In genomic region chr14:102033241-102033640, GRCh38 we compare ENCODE assay signal across 32 cellular contexts.
"Had no signal": no experiment of that assay in that cellular context is flagged by ENCODE, and none has a peak within 500 bp of the region (broad histone marks: within the 10 kb centered on the region; RNA-seq: fewer than 3 reads in every experiment).

No MANE protein-coding gene starts in this region.

- H3K4me1 Mint-ChIP-seq: activated naive CD8-positive, alpha-beta T cell treated with anti-CD3 and anti-CD28 coated beads, Interleukin-2, amount 50 U/mL, for 24 hours; immature natural killer cell; memory B cell; naive thymus-derived CD4-positive, alpha-beta T cell; WTC11 had no signal

- H3K4me3 Mint-ChIP-seq: activated CD4-positive, alpha-beta memory T cell treated with anti-CD3 and anti-CD28 coated beads, Interleukin-2, amount 10 ng/mL, durations not matched to agents 7 days and 5 days; activated CD4-positive, alpha-beta T cell treated with anti-CD3 and anti-CD28 coated beads, Interleukin-2, amount 10 ng/mL, durations not matched to agents 7 days and 5 days; activated naive CD8-positive, alpha-beta T cell treated with anti-CD3 and anti-CD28 coated beads, Interleukin-2, amount 50 U/mL, for 24 hours; activated T-helper 1 cell treated with anti-CD3 and anti-CD28 coated beads, Interleukin-12 subunit alpha, Interleukin-12 subunit beta, Interleukin-2, Interleukin-4 antibody, amounts not matched to agents 30 ng/mL and 10 ng/mL and 1 ng/mL, durations not matched to agents 14 hours and 24 hours and 36 hours; immature natural killer cell; memory B cell; naive thymus-derived CD4-positive, alpha-beta T cell; WTC11 had no signal

- H3K4me1 ChIP-seq: heart left ventricle, prostate gland, stomach, tibial artery, upper lobe of right lung had no signal

- H3K9me3 ChIP-seq: heart left ventricle, ovary, prostate gland, stomach, suprapubic skin, tibial artery, upper lobe of right lung had no signal

- H3K36me3 ChIP-seq: ovary had no signal

- H3K9me3 Mint-ChIP-seq: activated CD4-positive, alpha-beta memory T cell treated with anti-CD3 and anti-CD28 coated beads, Interleukin-2, amount 10 ng/mL, durations not matched to agents 7 days and 5 days; activated CD4-positive, alpha-beta T cell treated with anti-CD3 and anti-CD28 coated beads, Interleukin-2, amount 10 ng/mL, durations not matched to agents 7 days and 5 days; activated naive CD8-positive, alpha-beta T cell treated with anti-CD3 and anti-CD28 coated beads, Interleukin-2, amount 50 U/mL, for 24 hours; activated T-helper 1 cell treated with anti-CD3 and anti-CD28 coated beads, Interleukin-12 subunit alpha, Interleukin-12 subunit beta, Interleukin-2, Interleukin-4 antibody, amounts not matched to agents 30 ng/mL and 10 ng/mL and 1 ng/mL, durations not matched to agents 14 hours and 24 hours and 36 hours; immature natural killer cell; memory B cell; naive thymus-derived CD4-positive, alpha-beta T cell; WTC11 had no signal

- ATAC-seq: activated naive CD8-positive, alpha-beta T cell treated with anti-CD3 and anti-CD28 coated beads, Interleukin-2, amount 50 U/mL, for 24 hours; esophagus mucosa; heart left ventricle; left colon; naive thymus-derived CD4-positive, alpha-beta T cell; sciatic nerve; WTC11 had no signal

- DNase-seq: activated CD4-positive, alpha-beta memory T cell treated with anti-CD3 and anti-CD28 coated beads, Interleukin-2, amount 10 ng/mL, durations not matched to agents 7 days and 5 days; activated CD4-positive, alpha-beta T cell treated with anti-CD3 and anti-CD28 coated beads for 1 hour; activated CD4-positive, alpha-beta T cell treated with anti-CD3 and anti-CD28 coated beads, Interleukin-2, amount 10 ng/mL, durations not matched to agents 7 days and 5 days; activated gamma-delta T cell; activated naive CD4-positive, alpha-beta T cell treated with anti-CD3 and anti-CD28 coated beads, Interleukin-2, amount 50 U/mL, for 16 hours; activated naive CD8-positive, alpha-beta T cell treated with anti-CD3 and anti-CD28 coated beads, Interleukin-2, amount 50 U/mL, for 24 hours; amygdala; effector CD8-positive, alpha-beta T cell; foreskin fibroblast; heart left ventricle; hypothalamus; immature natural killer cell; kidney; left colon; midbrain; naive thymus-derived CD4-positive, alpha-beta T cell; ovary; retina; stimulated activated CD4-positive, alpha-beta T cell treated with anti-CD3 and anti-CD28 coated beads, Interleukin-12 subunit alpha, Interleukin-12 subunit beta, amount 100 ng/mL, for 4 hours; stimulated activated CD4-positive, alpha-beta T cell treated with anti-CD3 and anti-CD28 coated beads, Interleukin-4, amount 100 ng/mL, for 1 hour; stomach; T-helper 2 cell; tibial artery; upper lobe of right lung had no signal

- H3K27ac Mint-ChIP-seq: activated CD4-positive, alpha-beta memory T cell treated with anti-CD3 and anti-CD28 coated beads, Interleukin-2, amount 10 ng/mL, durations not matched to agents 7 days and 5 days; activated CD4-positive, alpha-beta T cell treated with anti-CD3 and anti-CD28 coated beads, Interleukin-2, amount 10 ng/mL, durations not matched to agents 7 days and 5 days; activated naive CD8-positive, alpha-beta T cell treated with anti-CD3 and anti-CD28 coated beads, Interleukin-2, amount 50 U/mL, for 24 hours; activated T-helper 1 cell treated with anti-CD3 and anti-CD28 coated beads, Interleukin-12 subunit alpha, Interleukin-12 subunit beta, Interleukin-2, Interleukin-4 antibody, amounts not matched to agents 30 ng/mL and 10 ng/mL and 1 ng/mL, durations not matched to agents 14 hours and 24 hours and 36 hours had no signal

- H3K4me3 ChIP-seq: heart left ventricle, ovary, prostate gland, skin epidermis, stomach, suprapubic skin, tibial artery, upper lobe of right lung had no signal

- H3K27ac ChIP-seq: heart left ventricle, ovary, prostate gland, skin epidermis, stomach, suprapubic skin, tibial artery, upper lobe of right lung had no signal

- H3K27me3 ChIP-seq: heart left ventricle, ovary, stomach, suprapubic skin, tibial artery, upper lobe of right lung had no signal

- H3K27me3 Mint-ChIP-seq: activated CD4-positive, alpha-beta memory T cell treated with anti-CD3 and anti-CD28 coated beads, Interleukin-2, amount 10 ng/mL, durations not matched to agents 7 days and 5 days; activated CD4-positive, alpha-beta T cell treated with anti-CD3 and anti-CD28 coated beads, Interleukin-2, amount 10 ng/mL, durations not matched to agents 7 days and 5 days; activated naive CD8-positive, alpha-beta T cell treated with anti-CD3 and anti-CD28 coated beads, Interleukin-2, amount 50 U/mL, for 24 hours; memory B cell; naive thymus-derived CD4-positive, alpha-beta T cell had no signal
